ENCODE assay signal across 8 cellular contexts in genomic region chr6:144585217-144585814, GRCh38.
A peak's percentile ranks its signal among the peaks of the same experiment; 100 is the strongest.
DNase-seq lines count a peak whose midpoint lies in the region; ATAC-seq and TF ChIP-seq lines count a peak whose summit lies in the region.

No MANE protein-coding gene starts in this region.

- H3K79me2 ChIP-seq in hepatocyte, result no peaks in the 10 kb centered on the region

- no peak overlapping the region for H3K4me3 ChIP-seq in hepatocyte
- no peak overlapping the region for H3K4me3 ChIP-seq in thoracic aorta

- H3K4me3 Mint-ChIP-seq in activated CD4-positive, alpha-beta T cell treated with anti-CD3 and anti-CD28 coated beads, Interleukin-2, amount 10 ng/mL, durations not matched to agents 24 days and 14 days, result no peak overlapping the region
- H3K4me3 Mint-ChIP-seq in activated CD4-positive, alpha-beta T cell treated with anti-CD3 and anti-CD28 coated beads for 36 hours, result no peak overlapping the region

- H3K27ac Mint-ChIP-seq in activated CD4-positive, alpha-beta T cell treated with anti-CD3 and anti-CD28 coated beads, Interleukin-2, amount 10 ng/mL, durations not matched to agents 24 days and 14 days, result no peak overlapping the region
- H3K27ac Mint-ChIP-seq in activated CD4-positive, alpha-beta T cell treated with anti-CD3 and anti-CD28 coated beads for 36 hours, result no peak overlapping the region

- H3K4me1 ChIP-seq in hepatocyte (ENCODE audit: insufficient read depth) (no peaks in the 10 kb centered on the region), thoracic aorta (ENCODE audit: control insufficient read depth in 1 of 2, low read depth in 2 of 2) (peaks cover 0 to 3% of the 10 kb centered on the region in 2 donors)

- no peak overlapping the region for H3K27ac ChIP-seq in VCaP
- no peak overlapping the region for H3K27ac ChIP-seq in hepatocyte
- H3K27ac ChIP-seq in thoracic aorta, result no peak overlapping the region

- peaks cover 44% of the 10 kb centered on the region for H3K4me1 Mint-ChIP-seq in activated CD4-positive, alpha-beta T cell treated with anti-CD3 and anti-CD28 coated beads, Interleukin-2, amount 10 ng/mL, durations not matched to agents 24 days and 14 days
- peaks cover 38% of the 10 kb centered on the region for H3K4me1 Mint-ChIP-seq in activated CD4-positive, alpha-beta T cell treated with anti-CD3 and anti-CD28 coated beads for 36 hours

- ATAC-seq in activated CD4-positive, alpha-beta T cell treated with anti-CD3 and anti-CD28 coated beads for 36 hours, result no peak
- ATAC-seq in thoracic aorta (ENCODE audit: insufficient number of reproducible peaks, low FRiP score, low read depth) (no peak), GM21825 (IDR thresholded peaks at IDR 0.05; ENCODE audit: unreplicated experiment) (no peak)

- no peaks in the 10 kb centered on the region for H3K9me3 ChIP-seq in hepatocyte (ENCODE audit: low read depth)
- no peaks in the 10 kb centered on the region for H3K9me3 ChIP-seq in thoracic aorta

- CTCF ChIA-PET in activated CD4-positive, alpha-beta T cell treated with anti-CD3 and anti-CD28 coated beads for 36 hours (lab: Charles Lee), result interaction anchor here (0.9 to 7.9 kb wide), 7 partner anchors 12 to 441 kb away, joined by 3 to 89 read pairs (median 4); no protein-coding TSS in a partner anchor

- H4K20me1 ChIP-seq in hepatocyte (ENCODE audit: insufficient read depth, poor library complexity, severe bottlenecking), result no peaks in the 10 kb centered on the region

- H2AFZ ChIP-seq in hepatocyte, result no peak overlapping the region

- peak; percentile 73 for DNase-seq in activated CD4-positive, alpha-beta T cell treated with anti-CD3 and anti-CD28 coated beads, Interleukin-2, amount 10 ng/mL, durations not matched to agents 24 days and 14 days
- no peak for DNase-seq in activated CD4-positive, alpha-beta T cell treated with anti-CD3 and anti-CD28 coated beads for 36 hours
- peak; percentile 70 for DNase-seq in NCI-H146 (lab: John Stamatoyannopoulos, UW)
- DNase-seq in hepatocyte (ENCODE audit: low spot score), result peak; percentile 34
- no peak for DNase-seq in thoracic aorta (ENCODE audit: low spot score)
- DNase-seq in stimulated activated CD4-positive, alpha-beta T cell treated with anti-CD3 and anti-CD28 coated beads, Interleukin-4, amount 100 ng/mL, for 1 hour, result no peak

- H3K36me3 ChIP-seq in hepatocyte (replicated peaks; ENCODE audit: insufficient read depth, low read depth) (no peaks in the 10 kb centered on the region), thoracic aorta (no peaks in the 10 kb centered on the region)

- POLR2A ChIA-PET in activated CD4-positive, alpha-beta T cell treated with anti-CD3 and anti-CD28 coated beads for 36 hours (lab: Charles Lee), result interaction anchor here (0.7 kb wide), 1 partner anchor 20 kb away, joined by 4 read pairs; no protein-coding TSS in a partner anchor

- peak; percentile 82 for TF ChIP-seq CTCF in VCaP (conservative IDR thresholded peaks at IDR 0.05)
- peak; percentile 86 for TF ChIP-seq CTCF in hepatocyte (IDR thresholded peaks at IDR 0.05; ENCODE audit: poor library complexity)
- TF ChIP-seq CTCF in thoracic aorta (IDR thresholded peaks at IDR 0.05), result peak; percentile 56

- no peaks in the 10 kb centered on the region for H3K9me3 Mint-ChIP-seq in activated CD4-positive, alpha-beta T cell treated with anti-CD3 and anti-CD28 coated beads, Interleukin-2, amount 10 ng/mL, durations not matched to agents 24 days and 14 days
- H3K9me3 Mint-ChIP-seq in activated CD4-positive, alpha-beta T cell treated with anti-CD3 and anti-CD28 coated beads for 36 hours (ENCODE audit: low read depth), result no peaks in the 10 kb centered on the region

- H3K36me3 Mint-ChIP-seq in activated CD4-positive, alpha-beta T cell treated with anti-CD3 and anti-CD28 coated beads, Interleukin-2, amount 10 ng/mL, durations not matched to agents 24 days and 14 days (ENCODE audit: low read depth), result peaks cover 22% of the 10 kb centered on the region
- H3K36me3 Mint-ChIP-seq in activated CD4-positive, alpha-beta T cell treated with anti-CD3 and anti-CD28 coated beads for 36 hours (ENCODE audit: low read depth), result peaks cover 5% of the 10 kb centered on the region

- peak overlapping the region; percentile 8 for H3K4me2 ChIP-seq in hepatocyte

- intact Hi-C loops in activated CD4-positive, alpha-beta T cell treated with anti-CD3 and anti-CD28 coated beads, Interleukin-2, amount 10 ng/mL, durations not matched to agents 24 days and 14 days (cut with micrococcal nuclease), result loop anchor here (1.0 to 10.0 kb wide), 4 partner anchors 346 to 1229 kb away; partner anchors contain the start of gene FBXO30
- intact Hi-C loops in activated CD4-positive, alpha-beta T cell treated with anti-CD3 and anti-CD28 coated beads for 36 hours (cut with DNase I, micrococcal nuclease), result loop anchor here (1.0 to 10.0 kb wide), 8 partner anchors 137 to 1229 kb away; partner anchors contain the start of gene FBXO30 (in 1 of the 2)

- H3K27me3 Mint-ChIP-seq in activated CD4-positive, alpha-beta T cell treated with anti-CD3 and anti-CD28 coated beads, Interleukin-2, amount 10 ng/mL, durations not matched to agents 24 days and 14 days, result no peaks in the 10 kb centered on the region
- no peaks in the 10 kb centered on the region for H3K27me3 Mint-ChIP-seq in activated CD4-positive, alpha-beta T cell treated with anti-CD3 and anti-CD28 coated beads for 36 hours

- 19% methylated on average over 3 of the region's 3 CpGs for WGBS in hepatocyte (ENCODE audit: low lambda C conversion rate, missing lambda C conversion rate)

- H3K27me3 ChIP-seq in hepatocyte, result no peaks in the 10 kb centered on the region
- H3K27me3 ChIP-seq in thoracic aorta (replicated peaks; ENCODE audit: insufficient read depth), result no peaks in the 10 kb centered on the region

- no peaks in the 10 kb centered on the region for H3K9me2 ChIP-seq in hepatocyte (replicated peaks; ENCODE audit: insufficient read depth)

Comparison
In these comparisons a context has a peak if more than half of its experiments do, and no peak if none do; other contexts are left out.
1. DNase-seq: peak in activated CD4-positive, alpha-beta T cell treated with anti-CD3 and anti-CD28 coated beads, Interleukin-2, amount 10 ng/mL, durations not matched to agents 24 days and 14 days (single experiment), NCI-H146 (single experiment) and hepatocyte (single experiment); none in activated CD4-positive, alpha-beta T cell treated with anti-CD3 and anti-CD28 coated beads for 36 hours (single experiment), thoracic aorta (single experiment) and stimulated activated CD4-positive, alpha-beta T cell treated with anti-CD3 and anti-CD28 coated beads, Interleukin-4, amount 100 ng/mL, for 1 hour (single experiment).
2. Peak in every context shown above with its lines, with median percentiles within 50 percentile points of each other: CTCF ChIP-seq.